ENCODE assay signal across 17 cellular contexts in the genomic region with DNA sequence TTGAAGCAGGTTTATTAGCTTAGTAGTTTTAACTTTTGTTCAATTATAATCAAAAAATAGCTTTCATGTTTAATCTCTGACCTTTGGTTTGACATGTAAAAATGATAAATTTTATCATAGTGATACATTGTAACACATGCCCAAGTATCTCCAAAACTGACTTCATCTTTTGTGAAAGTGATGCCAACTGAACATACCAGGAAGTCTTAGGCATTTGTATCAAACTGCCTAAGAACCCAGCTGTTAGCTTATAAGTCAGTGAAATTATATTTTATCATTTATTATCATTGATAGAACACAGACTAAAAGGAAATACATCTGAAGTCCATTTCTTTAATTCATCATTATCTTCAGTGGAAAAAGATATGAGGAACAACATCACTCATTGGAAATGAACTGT.
"Had no signal": no experiment of that assay in that cellular context is flagged by ENCODE, and none has a peak within 500 bp of the region (broad histone marks: within the 10 kb centered on the region; RNA-seq: fewer than 3 reads in every experiment).

No MANE protein-coding gene starts in this region.

- DNase-seq: activated CD4-positive, alpha-beta T cell treated with anti-CD3 and anti-CD28 coated beads, Interleukin-2, amount 50 U/mL, for 4 hours; activated gamma-delta T cell; activated T-cell treated with anti-CD3 and anti-CD28 coated beads, Interleukin-2, amount 50 U/mL, for 72 hours; adrenal gland; dermis blood vessel endothelial cell; effector memory CD4-positive, alpha-beta T cell; esophagus squamous epithelium; heart left ventricle; left ventricle myocardium superior; naive B cell; stimulated activated CD4-positive, alpha-beta T cell treated with anti-CD3 and anti-CD28 coated beads, Interleukin-2, amount 100 ng/mL, for 24 hours; stimulated activated naive CD8-positive, alpha-beta T cell treated with anti-CD3 and anti-CD28 coated beads, Interleukin-15, Interleukin-2, amounts not matched to agents 100 U/mL and 50 U/mL, for 24 hours; substantia nigra; tibial artery had no signal

- H3K27ac ChIP-seq: adrenal gland, cardiac muscle cell, esophagus squamous epithelium, gastroesophageal sphincter, heart left ventricle, tibial artery had no signal

- H3K27me3 ChIP-seq: adrenal gland, cardiac muscle cell, esophagus squamous epithelium, gastroesophageal sphincter, heart left ventricle, tibial artery had no signal

- ATAC-seq: activated T-cell treated with anti-CD3 and anti-CD28 coated beads, Interleukin-2, amount 50 U/mL, for 72 hours; gastroesophageal sphincter; heart left ventricle; left ventricle myocardium superior; stimulated activated naive CD8-positive, alpha-beta T cell treated with anti-CD3 and anti-CD28 coated beads, Interleukin-15, Interleukin-2, amounts not matched to agents 100 U/mL and 50 U/mL, for 24 hours had no signal

- H3K36me3 ChIP-seq: adrenal gland, cardiac muscle cell, esophagus squamous epithelium, gastroesophageal sphincter, heart left ventricle, tibial artery had no signal

- FAIRE-seq: urothelium cell line had no signal

- H3K4me3 ChIP-seq: adrenal gland, cardiac muscle cell, esophagus squamous epithelium, gastroesophageal sphincter, heart left ventricle, tibial artery had no signal

- H3K9me3 ChIP-seq: adrenal gland, esophagus squamous epithelium, gastroesophageal sphincter, tibial artery had no signal
